Comparison of ENCODE assay signal across 2 cellular contexts in the genomic region with DNA sequence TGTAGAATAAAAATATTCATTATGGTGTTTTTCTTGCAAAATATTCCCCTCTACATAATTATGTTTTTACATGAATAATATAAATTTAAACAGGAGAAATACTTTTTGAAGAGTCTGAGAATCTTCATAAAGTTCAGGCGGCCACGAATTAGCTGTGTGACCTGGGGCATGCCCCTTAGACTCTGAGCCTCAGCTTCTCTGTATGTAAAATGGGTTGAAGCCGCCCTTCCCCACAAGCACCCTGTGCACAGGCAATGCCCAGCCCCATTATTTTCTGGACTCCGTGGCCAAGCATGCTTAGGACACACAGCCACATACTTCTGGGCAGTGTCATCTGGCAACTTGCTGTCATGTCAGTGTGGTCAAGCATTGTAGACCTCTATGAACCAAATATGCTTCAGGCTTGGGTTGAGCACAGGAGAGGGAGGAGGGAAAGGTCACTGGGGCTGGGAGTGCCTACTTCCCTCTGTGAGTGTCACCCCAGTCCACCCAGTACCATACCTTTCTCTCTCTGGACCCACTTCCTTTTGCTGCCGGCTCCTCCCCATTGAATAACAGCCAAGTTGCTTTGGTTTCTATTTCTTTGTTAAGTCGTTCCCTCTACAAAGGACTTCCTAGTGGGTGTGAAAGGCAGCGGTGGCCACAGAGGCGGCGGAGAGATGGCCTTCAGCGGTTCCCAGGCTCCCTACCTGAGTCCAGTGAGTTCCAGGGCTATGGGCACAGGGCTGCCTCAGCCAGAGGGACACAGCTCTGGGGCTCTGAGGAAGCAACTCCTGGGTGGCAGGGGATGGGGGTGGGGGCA.
TF ChIP-seq lines count a peak whose summit lies in the region.

TSS of gene LGALS9 (plus strand) at position 582 of the 802 bp plus-strand sequence. CDS start at position 660, 78 bp downstream.

TF ChIP-seq in HCT116, 20 proteins besides CTCF, POLR2A, EP300 and RAD21:
- TF ChIP-seq POLR2AphosphoS5 (IDR thresholded peaks at IDR 0.05; ENCODE audit: low read depth, low read length) (no peak), CBX3 (IDR thresholded peaks at IDR 0.05; ENCODE audit: low read depth) (no peak), ZFX (IDR thresholded peaks at IDR 0.05) (no peak), SIN3A (IDR thresholded peaks at IDR 0.05; ENCODE audit: low read depth) (no peak), SRF (IDR thresholded peaks at IDR 0.05; ENCODE audit: low read depth) (no peak), SP1 (IDR thresholded peaks at IDR 0.05; ENCODE audit: low read depth) (no peak), YY1 (IDR thresholded peaks at IDR 0.05; ENCODE audit: extremely low read depth, insufficient replicate concordance, low read depth, low read length) (no peak), JUND (IDR thresholded peaks at IDR 0.05) (no peak), REST (IDR thresholded peaks at IDR 0.05; ENCODE audit: low read depth) (no peak), CEBPB (IDR thresholded peaks at IDR 0.05; ENCODE audit: low read depth) (no peak), EGR1 (IDR thresholded peaks at IDR 0.05; ENCODE audit: low read depth) (no peak), EZH2 (IDR thresholded peaks at IDR 0.05) (no peak), ZNF274 (IDR thresholded peaks at IDR 0.05; ENCODE audit: low read depth, low read length) (no peak), ELF1 (IDR thresholded peaks at IDR 0.05; ENCODE audit: borderline replicate concordance, low read depth) (no peak)
TF ChIP-seq in HCT116: peak in this region for 0.

TF ChIP-seq in GM12878, 131 proteins besides CTCF, POLR2A, EP300 and RAD21:
- TF ChIP-seq TBL1XR1 (IDR thresholded peaks at IDR 0.05; ENCODE audit: low read depth, low read length): no peak
- TF ChIP-seq ZNF687 (IDR thresholded peaks at IDR 0.05): no peak
- no peak for TF ChIP-seq BMI1 (IDR thresholded peaks at IDR 0.05; ENCODE audit: borderline replicate concordance)
- no peak for TF ChIP-seq GATAD2B (conservative IDR thresholded peaks at IDR 0.05; ENCODE audit: low read depth)
- TF ChIP-seq, protein P1, sequence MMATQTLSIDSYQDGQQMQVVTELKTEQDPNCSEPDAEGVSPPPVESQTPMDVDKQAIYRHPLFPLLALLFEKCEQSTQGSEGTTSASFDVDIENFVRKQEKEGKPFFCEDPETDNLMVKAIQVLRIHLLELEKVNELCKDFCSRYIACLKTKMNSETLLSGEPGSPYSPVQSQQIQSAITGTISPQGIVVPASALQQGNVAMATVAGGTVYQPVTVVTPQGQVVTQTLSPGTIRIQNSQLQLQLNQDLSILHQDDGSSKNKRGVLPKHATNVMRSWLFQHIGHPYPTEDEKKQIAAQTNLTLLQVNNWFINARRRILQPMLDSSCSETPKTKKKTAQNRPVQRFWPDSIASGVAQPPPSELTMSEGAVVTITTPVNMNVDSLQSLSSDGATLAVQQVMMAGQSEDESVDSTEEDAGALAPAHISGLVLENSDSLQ (IDR thresholded peaks at IDR 0.05): peak; percentile 86
- TF ChIP-seq NBN (IDR thresholded peaks at IDR 0.05): 0 out of 2 replicates have a peak, but pooled peaks have one; percentile 13
- peak; percentile 57; the same call in 1 of the 2 replicates for TF ChIP-seq CBFB (IDR thresholded peaks at IDR 0.05; ENCODE audit: low read depth)
- no peak for TF ChIP-seq RELA (IDR thresholded peaks at IDR 0.05; ENCODE audit: borderline replicate concordance, partially characterized antibody)
- TF ChIP-seq POU2F2 (IDR thresholded peaks at IDR 0.05; ENCODE audit: borderline replicate concordance, low read depth, low read length): peak; percentile 18; the same call in 1 of the 3 replicates
- peak; percentile 58; the same call in 1 of the 2 replicates for TF ChIP-seq SMAD5 (IDR thresholded peaks at IDR 0.05; ENCODE audit: low read depth)
- TF ChIP-seq SRF (IDR thresholded peaks at IDR 0.05; ENCODE audit: low read depth in 2 of 2, low read length in 2 of 2): no peak
- TF ChIP-seq PML (IDR thresholded peaks at IDR 0.05; ENCODE audit: low read length): 0 out of 2 replicates have a peak, but pooled peaks have one; percentile 21
- TF ChIP-seq RUNX3 (IDR thresholded peaks at IDR 0.05; ENCODE audit: low read length): peak; percentile 56
- peak; percentile 67 for TF ChIP-seq TAF1 (IDR thresholded peaks at IDR 0.05; ENCODE audit: borderline replicate concordance, low read depth, low read length)
- TF ChIP-seq SIN3A (IDR thresholded peaks at IDR 0.05; ENCODE audit: low read depth, low read length): no peak
- TF ChIP-seq BCL11A (IDR thresholded peaks at IDR 0.05; ENCODE audit: low read depth, low read length): no peak
- no peak for TF ChIP-seq BRCA1 (IDR thresholded peaks at IDR 0.05; ENCODE audit: low read depth, low read length)
- no peak for TF ChIP-seq CHD2 (IDR thresholded peaks at IDR 0.05; ENCODE audit: borderline replicate concordance, low read depth, low read length)
- peak; percentile 62 for TF ChIP-seq POLR2AphosphoS5 (IDR thresholded peaks at IDR 0.05; ENCODE audit: low read length)
- TF ChIP-seq TARDBP (IDR thresholded peaks at IDR 0.05; ENCODE audit: borderline replicate concordance): no peak
- no peak for TF ChIP-seq ZNF384 (IDR thresholded peaks at IDR 0.05; ENCODE audit: borderline replicate concordance, low read depth, low read length)
- TF ChIP-seq, protein P2, sequence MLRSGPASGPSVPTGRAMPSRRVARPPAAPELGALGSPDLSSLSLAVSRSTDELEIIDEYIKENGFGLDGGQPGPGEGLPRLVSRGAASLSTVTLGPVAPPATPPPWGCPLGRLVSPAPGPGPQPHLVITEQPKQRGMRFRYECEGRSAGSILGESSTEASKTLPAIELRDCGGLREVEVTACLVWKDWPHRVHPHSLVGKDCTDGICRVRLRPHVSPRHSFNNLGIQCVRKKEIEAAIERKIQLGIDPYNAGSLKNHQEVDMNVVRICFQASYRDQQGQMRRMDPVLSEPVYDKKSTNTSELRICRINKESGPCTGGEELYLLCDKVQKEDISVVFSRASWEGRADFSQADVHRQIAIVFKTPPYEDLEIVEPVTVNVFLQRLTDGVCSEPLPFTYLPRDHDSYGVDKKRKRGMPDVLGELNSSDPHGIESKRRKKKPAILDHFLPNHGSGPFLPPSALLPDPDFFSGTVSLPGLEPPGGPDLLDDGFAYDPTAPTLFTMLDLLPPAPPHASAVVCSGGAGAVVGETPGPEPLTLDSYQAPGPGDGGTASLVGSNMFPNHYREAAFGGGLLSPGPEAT (IDR thresholded peaks at IDR 0.05; ENCODE audit: low read depth): no peak
- TF ChIP-seq SPI1 (IDR thresholded peaks at IDR 0.05; ENCODE audit: borderline replicate concordance, insufficient read depth, low read depth, low read length): peak; percentile 54; the same call in 1 of the 2 replicates
- no peak for TF ChIP-seq DPF2 (IDR thresholded peaks at IDR 0.05)
- TF ChIP-seq KAT2A (conservative IDR thresholded peaks at IDR 0.05; ENCODE audit: control insufficient read depth, low read depth, low read length): no peak
- no peak for TF ChIP-seq YBX1 (IDR thresholded peaks at IDR 0.05)
- no peak for TF ChIP-seq RAD51 (IDR thresholded peaks at IDR 0.05)
